Comparison of ENCODE assay signal across 1 cellular context in the genomic region with DNA sequence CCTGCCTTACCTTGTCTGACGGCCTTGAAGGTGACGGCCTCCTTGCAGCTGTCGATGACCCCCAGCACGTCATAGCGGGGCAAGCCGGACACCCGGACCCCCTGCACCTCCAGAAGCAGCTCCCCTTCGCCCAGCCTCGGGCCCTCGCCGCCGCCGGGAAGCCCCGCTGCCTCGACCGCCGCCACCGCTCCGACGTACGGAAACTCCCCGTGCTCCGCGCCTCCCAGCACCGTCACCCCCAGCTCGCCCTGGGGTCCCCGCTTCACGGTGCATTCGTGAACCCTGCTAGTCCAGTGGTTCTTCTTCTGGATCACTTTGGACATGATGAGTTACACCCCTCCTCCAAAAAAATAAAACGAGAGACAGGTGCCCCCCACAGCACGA.
A peak's percentile ranks its signal among the peaks of the same experiment; 100 is the strongest.
TF ChIP-seq lines count a peak whose summit lies in the region.

No MANE protein-coding gene starts in this region.

TF ChIP-seq in HepG2, 621 proteins besides CTCF, POLR2A, EP300 and RAD21 (continued from another document):
- TF ChIP-seq, protein P1, sequence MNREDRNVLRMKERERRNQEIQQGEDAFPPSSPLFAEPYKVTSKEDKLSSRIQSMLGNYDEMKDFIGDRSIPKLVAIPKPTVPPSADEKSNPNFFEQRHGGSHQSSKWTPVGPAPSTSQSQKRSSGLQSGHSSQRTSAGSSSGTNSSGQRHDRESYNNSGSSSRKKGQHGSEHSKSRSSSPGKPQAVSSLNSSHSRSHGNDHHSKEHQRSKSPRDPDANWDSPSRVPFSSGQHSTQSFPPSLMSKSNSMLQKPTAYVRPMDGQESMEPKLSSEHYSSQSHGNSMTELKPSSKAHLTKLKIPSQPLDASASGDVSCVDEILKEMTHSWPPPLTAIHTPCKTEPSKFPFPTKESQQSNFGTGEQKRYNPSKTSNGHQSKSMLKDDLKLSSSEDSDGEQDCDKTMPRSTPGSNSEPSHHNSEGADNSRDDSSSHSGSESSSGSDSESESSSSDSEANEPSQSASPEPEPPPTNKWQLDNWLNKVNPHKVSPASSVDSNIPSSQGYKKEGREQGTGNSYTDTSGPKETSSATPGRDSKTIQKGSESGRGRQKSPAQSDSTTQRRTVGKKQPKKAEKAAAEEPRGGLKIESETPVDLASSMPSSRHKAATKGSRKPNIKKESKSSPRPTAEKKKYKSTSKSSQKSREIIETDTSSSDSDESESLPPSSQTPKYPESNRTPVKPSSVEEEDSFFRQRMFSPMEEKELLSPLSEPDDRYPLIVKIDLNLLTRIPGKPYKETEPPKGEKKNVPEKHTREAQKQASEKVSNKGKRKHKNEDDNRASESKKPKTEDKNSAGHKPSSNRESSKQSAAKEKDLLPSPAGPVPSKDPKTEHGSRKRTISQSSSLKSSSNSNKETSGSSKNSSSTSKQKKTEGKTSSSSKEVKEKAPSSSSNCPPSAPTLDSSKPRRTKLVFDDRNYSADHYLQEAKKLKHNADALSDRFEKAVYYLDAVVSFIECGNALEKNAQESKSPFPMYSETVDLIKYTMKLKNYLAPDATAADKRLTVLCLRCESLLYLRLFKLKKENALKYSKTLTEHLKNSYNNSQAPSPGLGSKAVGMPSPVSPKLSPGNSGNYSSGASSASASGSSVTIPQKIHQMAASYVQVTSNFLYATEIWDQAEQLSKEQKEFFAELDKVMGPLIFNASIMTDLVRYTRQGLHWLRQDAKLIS (CRISPR knock-in tag; IDR thresholded peaks at IDR 0.05) = no peak
- TF ChIP-seq MTA1 (CRISPR knock-in tag; IDR thresholded peaks at IDR 0.05; ENCODE audit: borderline replicate concordance) (no peak), RARA (CRISPR knock-in tag; IDR thresholded peaks at IDR 0.05) (no peak), SMYD3 (CRISPR knock-in tag; IDR thresholded peaks at IDR 0.05) (no peak), SMARCC2 (IDR thresholded peaks at IDR 0.05) (no peak), MLLT10 (CRISPR knock-in tag; IDR thresholded peaks at IDR 0.05) (no peak), ZFP90 (CRISPR knock-in tag; IDR thresholded peaks at IDR 0.05; ENCODE audit: borderline replicate concordance) (no peak), SPEN (CRISPR knock-in tag; IDR thresholded peaks at IDR 0.05; ENCODE audit: low read depth) (0 out of 2 replicates have a peak, but pooled peaks have one; percentile 24), ZNF383 (CRISPR knock-in tag; IDR thresholded peaks at IDR 0.05; ENCODE audit: borderline replicate concordance) (no peak), PHF20 (CRISPR knock-in tag; IDR thresholded peaks at IDR 0.05) (no peak), GATAD1 (CRISPR knock-in tag; IDR thresholded peaks at IDR 0.05) (no peak), NR2F1 (CRISPR knock-in tag; IDR thresholded peaks at IDR 0.05) (no peak), POGZ (CRISPR knock-in tag; IDR thresholded peaks at IDR 0.05) (peak; percentile 49; the same call in 1 of the 2 replicates), ZNF782 (CRISPR knock-in tag; IDR thresholded peaks at IDR 0.05; ENCODE audit: borderline replicate concordance) (no peak), FOXP1 (IDR thresholded peaks at IDR 0.05) (no peak), FOXP1 (CRISPR knock-in tag; IDR thresholded peaks at IDR 0.05) (no peak), TOE1 (CRISPR knock-in tag; IDR thresholded peaks at IDR 0.05) (no peak), ZNF772 (CRISPR knock-in tag; IDR thresholded peaks at IDR 0.05) (no peak), SIX1 (CRISPR knock-in tag; IDR thresholded peaks at IDR 0.05; ENCODE audit: borderline replicate concordance) (no peak), GTF3A (CRISPR knock-in tag; conservative IDR thresholded peaks at IDR 0.05) (no peak), ZNF790 (CRISPR knock-in tag; IDR thresholded peaks at IDR 0.05; ENCODE audit: borderline replicate concordance) (0 out of 2 replicates have a peak, but pooled peaks have one; percentile 6), ZBTB7A (CRISPR knock-in tag; IDR thresholded peaks at IDR 0.05) (no peak; the same call in 1 of the 2 replicates), SRSF9 (IDR thresholded peaks at IDR 0.05; ENCODE audit: borderline replicate concordance, insufficient read depth, low read depth, low read length, poor library complexity, severe bottlenecking) (no peak), ATM (IDR thresholded peaks at IDR 0.05; ENCODE audit: borderline replicate concordance) (no peak)
- TF ChIP-seq, protein P2, sequence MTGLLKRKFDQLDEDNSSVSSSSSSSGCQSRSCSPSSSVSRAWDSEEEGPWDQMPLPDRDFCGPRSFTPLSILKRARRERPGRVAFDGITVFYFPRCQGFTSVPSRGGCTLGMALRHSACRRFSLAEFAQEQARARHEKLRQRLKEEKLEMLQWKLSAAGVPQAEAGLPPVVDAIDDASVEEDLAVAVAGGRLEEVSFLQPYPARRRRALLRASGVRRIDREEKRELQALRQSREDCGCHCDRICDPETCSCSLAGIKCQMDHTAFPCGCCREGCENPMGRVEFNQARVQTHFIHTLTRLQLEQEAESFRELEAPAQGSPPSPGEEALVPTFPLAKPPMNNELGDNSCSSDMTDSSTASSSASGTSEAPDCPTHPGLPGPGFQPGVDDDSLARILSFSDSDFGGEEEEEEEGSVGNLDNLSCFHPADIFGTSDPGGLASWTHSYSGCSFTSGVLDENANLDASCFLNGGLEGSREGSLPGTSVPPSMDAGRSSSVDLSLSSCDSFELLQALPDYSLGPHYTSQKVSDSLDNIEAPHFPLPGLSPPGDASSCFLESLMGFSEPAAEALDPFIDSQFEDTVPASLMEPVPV (CRISPR knock-in tag; IDR thresholded peaks at IDR 0.05) = no peak; the same call in 1 of the 2 replicates
- TF ChIP-seq, protein P3, sequence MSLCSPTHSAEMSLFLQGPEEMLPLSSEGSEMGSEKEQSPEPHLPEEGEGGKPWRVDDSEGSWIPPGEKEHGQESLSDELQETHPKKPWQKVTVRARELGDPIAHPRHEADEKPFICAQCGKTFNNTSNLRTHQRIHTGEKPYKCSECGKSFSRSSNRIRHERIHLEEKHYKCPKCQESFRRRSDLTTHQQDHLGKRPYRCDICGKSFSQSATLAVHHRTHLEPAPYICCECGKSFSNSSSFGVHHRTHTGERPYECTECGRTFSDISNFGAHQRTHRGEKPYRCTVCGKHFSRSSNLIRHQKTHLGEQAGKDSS (CRISPR knock-in tag; IDR thresholded peaks at IDR 0.05; ENCODE audit: borderline replicate concordance, low read depth) = no peak
- TF ChIP-seq, protein P4, sequence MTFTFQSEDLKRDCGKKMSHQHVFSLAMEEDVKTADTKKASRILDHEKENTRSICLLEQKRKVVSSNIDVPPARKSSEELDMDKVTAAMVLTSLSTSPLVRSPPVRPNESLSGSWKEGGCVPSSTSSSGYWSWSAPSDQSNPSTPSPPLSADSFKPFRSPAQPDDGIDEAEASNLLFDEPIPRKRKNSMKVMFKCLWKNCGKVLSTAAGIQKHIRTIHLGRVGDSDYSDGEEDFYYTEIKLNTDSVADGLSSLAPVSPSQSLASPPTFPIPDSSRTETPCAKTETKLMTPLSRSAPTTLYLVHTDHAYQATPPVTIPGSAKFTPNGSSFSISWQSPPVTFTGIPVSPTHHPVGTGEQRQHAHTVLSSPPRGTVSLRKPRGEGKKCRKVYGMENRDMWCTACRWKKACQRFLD (CRISPR knock-in tag; IDR thresholded peaks at IDR 0.05; ENCODE audit: borderline replicate concordance) = no peak
- TF ChIP-seq, protein P5, sequence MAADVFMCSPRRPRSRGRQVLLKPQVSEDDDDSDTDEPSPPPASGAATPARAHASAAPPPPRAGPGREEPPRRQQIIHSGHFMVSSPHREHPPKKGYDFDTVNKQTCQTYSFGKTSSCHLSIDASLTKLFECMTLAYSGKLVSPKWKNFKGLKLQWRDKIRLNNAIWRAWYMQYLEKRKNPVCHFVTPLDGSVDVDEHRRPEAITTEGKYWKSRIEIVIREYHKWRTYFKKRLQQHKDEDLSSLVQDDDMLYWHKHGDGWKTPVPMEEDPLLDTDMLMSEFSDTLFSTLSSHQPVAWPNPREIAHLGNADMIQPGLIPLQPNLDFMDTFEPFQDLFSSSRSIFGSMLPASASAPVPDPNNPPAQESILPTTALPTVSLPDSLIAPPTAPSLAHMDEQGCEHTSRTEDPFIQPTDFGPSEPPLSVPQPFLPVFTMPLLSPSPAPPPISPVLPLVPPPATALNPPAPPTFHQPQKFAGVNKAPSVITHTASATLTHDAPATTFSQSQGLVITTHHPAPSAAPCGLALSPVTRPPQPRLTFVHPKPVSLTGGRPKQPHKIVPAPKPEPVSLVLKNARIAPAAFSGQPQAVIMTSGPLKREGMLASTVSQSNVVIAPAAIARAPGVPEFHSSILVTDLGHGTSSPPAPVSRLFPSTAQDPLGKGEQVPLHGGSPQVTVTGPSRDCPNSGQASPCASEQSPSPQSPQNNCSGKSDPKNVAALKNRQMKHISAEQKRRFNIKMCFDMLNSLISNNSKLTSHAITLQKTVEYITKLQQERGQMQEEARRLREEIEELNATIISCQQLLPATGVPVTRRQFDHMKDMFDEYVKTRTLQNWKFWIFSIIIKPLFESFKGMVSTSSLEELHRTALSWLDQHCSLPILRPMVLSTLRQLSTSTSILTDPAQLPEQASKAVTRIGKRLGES (CRISPR knock-in tag; IDR thresholded peaks at IDR 0.05; ENCODE audit: borderline replicate concordance) = no peak
- TF ChIP-seq, protein P6, sequence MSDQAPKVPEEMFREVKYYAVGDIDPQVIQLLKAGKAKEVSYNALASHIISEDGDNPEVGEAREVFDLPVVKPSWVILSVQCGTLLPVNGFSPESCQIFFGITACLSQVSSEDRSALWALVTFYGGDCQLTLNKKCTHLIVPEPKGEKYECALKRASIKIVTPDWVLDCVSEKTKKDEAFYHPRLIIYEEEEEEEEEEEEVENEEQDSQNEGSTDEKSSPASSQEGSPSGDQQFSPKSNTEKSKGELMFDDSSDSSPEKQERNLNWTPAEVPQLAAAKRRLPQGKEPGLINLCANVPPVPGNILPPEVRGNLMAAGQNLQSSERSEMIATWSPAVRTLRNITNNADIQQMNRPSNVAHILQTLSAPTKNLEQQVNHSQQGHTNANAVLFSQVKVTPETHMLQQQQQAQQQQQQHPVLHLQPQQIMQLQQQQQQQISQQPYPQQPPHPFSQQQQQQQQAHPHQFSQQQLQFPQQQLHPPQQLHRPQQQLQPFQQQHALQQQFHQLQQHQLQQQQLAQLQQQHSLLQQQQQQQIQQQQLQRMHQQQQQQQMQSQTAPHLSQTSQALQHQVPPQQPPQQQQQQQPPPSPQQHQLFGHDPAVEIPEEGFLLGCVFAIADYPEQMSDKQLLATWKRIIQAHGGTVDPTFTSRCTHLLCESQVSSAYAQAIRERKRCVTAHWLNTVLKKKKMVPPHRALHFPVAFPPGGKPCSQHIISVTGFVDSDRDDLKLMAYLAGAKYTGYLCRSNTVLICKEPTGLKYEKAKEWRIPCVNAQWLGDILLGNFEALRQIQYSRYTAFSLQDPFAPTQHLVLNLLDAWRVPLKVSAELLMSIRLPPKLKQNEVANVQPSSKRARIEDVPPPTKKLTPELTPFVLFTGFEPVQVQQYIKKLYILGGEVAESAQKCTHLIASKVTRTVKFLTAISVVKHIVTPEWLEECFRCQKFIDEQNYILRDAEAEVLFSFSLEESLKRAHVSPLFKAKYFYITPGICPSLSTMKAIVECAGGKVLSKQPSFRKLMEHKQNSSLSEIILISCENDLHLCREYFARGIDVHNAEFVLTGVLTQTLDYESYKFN (CRISPR knock-in tag; conservative IDR thresholded peaks at IDR 0.05) = no peak
- TF ChIP-seq, protein P7, sequence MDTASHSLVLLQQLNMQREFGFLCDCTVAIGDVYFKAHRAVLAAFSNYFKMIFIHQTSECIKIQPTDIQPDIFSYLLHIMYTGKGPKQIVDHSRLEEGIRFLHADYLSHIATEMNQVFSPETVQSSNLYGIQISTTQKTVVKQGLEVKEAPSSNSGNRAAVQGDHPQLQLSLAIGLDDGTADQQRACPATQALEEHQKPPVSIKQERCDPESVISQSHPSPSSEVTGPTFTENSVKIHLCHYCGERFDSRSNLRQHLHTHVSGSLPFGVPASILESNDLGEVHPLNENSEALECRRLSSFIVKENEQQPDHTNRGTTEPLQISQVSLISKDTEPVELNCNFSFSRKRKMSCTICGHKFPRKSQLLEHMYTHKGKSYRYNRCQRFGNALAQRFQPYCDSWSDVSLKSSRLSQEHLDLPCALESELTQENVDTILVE (CRISPR knock-in tag; IDR thresholded peaks at IDR 0.05) = no peak
